In the genomic region with DNA sequence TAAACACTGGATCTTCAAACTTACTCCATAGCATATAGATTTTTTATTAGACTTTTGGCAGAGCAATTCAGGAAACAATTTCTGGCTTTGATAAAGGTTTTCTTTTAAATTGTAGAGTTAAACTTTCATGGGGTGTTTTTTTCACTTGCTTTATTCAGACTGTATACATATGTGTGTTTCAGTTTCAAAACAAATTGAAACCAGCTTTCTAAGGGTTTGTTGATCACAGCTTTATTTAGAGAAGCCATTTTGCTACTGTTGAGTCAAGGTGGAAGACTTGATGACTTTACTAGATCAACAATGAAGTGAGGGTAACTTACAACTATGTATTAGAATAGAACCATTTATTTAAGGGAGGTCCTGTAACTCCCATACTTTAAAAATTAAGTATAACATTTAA, we compare ENCODE assay signal across 8 cellular contexts. TPM values are rescaled to one million over a fixed set of nuclear protein-coding genes. Genes with fewer than 3 reads are reported as not detected.
DNase-seq lines count a peak whose midpoint lies in the region; ATAC-seq, FAIRE-seq and TF ChIP-seq lines count a peak whose summit lies in the region.

No MANE protein-coding gene starts in this region.

- no peak overlapping the region for H3K56ac ChIP-seq in H1 (replicated peaks; ENCODE audit: insufficient read length, low read depth, low read length)

- CTCF ChIA-PET in H1 (lab: Charles Lee; ENCODE audit: partially characterized antibody): interaction anchor here (0.7 to 1.3 kb wide), 5 partner anchors 9 to 194 kb away, joined by 3 to 7 read pairs (median 4); no protein-coding TSS in a partner anchor

- no peak overlapping the region for H3K18ac ChIP-seq in H1 (ENCODE audit: extremely low read depth, low read length)

- no peak overlapping the region for H2BK5ac ChIP-seq in H1 (ENCODE audit: low read depth, low read length)

- TF ChIP-seq RAD21 in H1 (IDR thresholded peaks at IDR 0.05 in 1 of 2, conservative IDR thresholded peaks at IDR 0.05 in 1 of 2; ENCODE audit: low read depth in 2 of 2, low read length in 2 of 2): no peak

- DNase-seq in GM12865 (ENCODE audit: low read depth) (peak; percentile 67), H1 (ENCODE audit: low read depth in 1 of 2, low spot score in 2 of 2) (no peak), SKM-1 treated with dmso at 0.1 percent for 144 hours (lab: John Stamatoyannopoulos, UW; ENCODE audit: unreplicated experiment) (no peak), caudate nucleus (lab: John Stamatoyannopoulos, UW) (no peak), Kasumi-1 (lab: John Stamatoyannopoulos, UW) (no peak), RCC 7860 (ENCODE audit: low spot score) (no peak)

- TF ChIP-seq EP300 in H1 (IDR thresholded peaks at IDR 0.05; ENCODE audit: borderline replicate concordance in 1 of 2, low read depth in 2 of 2, low read length in 2 of 2): no peak

- peaks cover 6 to 88% of the 10 kb centered on the region in 2 experiments; a peak in 3 of 4 replicates for H3K79me2 ChIP-seq in H1 (ENCODE audit: control insufficient read depth in 1 of 2, insufficient read depth in 2 of 2, low read length in 2 of 2)

- no peak overlapping the region for H3K23ac ChIP-seq in H1 (ENCODE audit: insufficient read length)

- no peak overlapping the region for H2AK5ac ChIP-seq in H1 (ENCODE audit: low read depth, low read length)

- H3K23me2 ChIP-seq in H1 (ENCODE audit: low read depth, low read length): peaks cover 8% of the 10 kb centered on the region; the same call in 1 of the 2 replicates

- peak overlapping the region; percentile 85 to 86; a peak in 2 of 4 replicates for H3K4me2 ChIP-seq in H1 (ENCODE audit: insufficient read depth in 1 of 2, low read depth in 2 of 2, low read length in 2 of 2)

- no peak overlapping the region for H2BK120ac ChIP-seq in H1 (replicated peaks; ENCODE audit: low read depth, low read length)

- no peak overlapping the region for H4K5ac ChIP-seq in H1 (ENCODE audit: insufficient read length, low read depth, low read length)

- no peak overlapping the region for H3K9ac ChIP-seq in H1 (replicated peaks in 1 of 4; ENCODE audit: extremely low read depth in 1 of 4, low read depth in 3 of 4, low read length in 3 of 4)

- H3K4me3 ChIP-seq in GM12865 (ENCODE audit: low read depth, low read length): peak overlapping the region; percentile 71
- peak overlapping the region in 1 of 4 experiments; percentile 87; a peak in 2 of 8 replicates for H3K4me3 ChIP-seq in H1 (ENCODE audit: extremely low read depth in 1 of 4, insufficient read depth in 2 of 4, low read depth in 3 of 4, low read length in 4 of 4)

- no peak for FAIRE-seq in H1 (lab: Jason Lieb, UNC)
- no peak for FAIRE-seq in RCC 7860 (lab: Jason Lieb, UNC)

- no peak overlapping the region for H2AFZ ChIP-seq in H1 (ENCODE audit: low read length)

- H3K4ac ChIP-seq in H1 (replicated peaks; ENCODE audit: insufficient read length, low read depth, low read length): no peak overlapping the region

- H3K14ac ChIP-seq in H1 (ENCODE audit: insufficient read length): no peak overlapping the region

- H3K4me1 ChIP-seq in H1 (replicated peaks in 1 of 4; ENCODE audit: control insufficient read depth in 3 of 4, insufficient read depth in 4 of 4, low read length in 3 of 4): peaks cover 3 to 18% (median 10%) of the 10 kb centered on the region in 4 experiments; a peak in 5 of 7 replicates

- TF ChIP-seq CTCF in GM12865 (IDR thresholded peaks at IDR 0.05; ENCODE audit: insufficient read depth, low read depth, low read length, missing control alignments): no peak
- TF ChIP-seq CTCF in H1 (IDR thresholded peaks at IDR 0.05; ENCODE audit: control extremely low read depth in 1 of 3, insufficient read depth in 1 of 3, low read depth in 1 of 3, low read length in 3 of 3): no peak

- H2BK15ac ChIP-seq in H1 (ENCODE audit: low read length): no peak overlapping the region

- H2BK20ac ChIP-seq in H1 (ENCODE audit: low read length): no peak overlapping the region

- H4K20me1 ChIP-seq in H1 (replicated peaks in 1 of 2; ENCODE audit: control insufficient read depth in 1 of 2, insufficient read depth in 2 of 2, low read length in 2 of 2): peaks cover 0 to 6% of the 10 kb centered on the region in 2 experiments

- no peak overlapping the region for H4K91ac ChIP-seq in H1 (replicated peaks; ENCODE audit: insufficient read length, low read length)

- H2BK12ac ChIP-seq in H1 (ENCODE audit: low read depth, low read length): no peak overlapping the region

- H3K36me3 ChIP-seq in H1 (ENCODE audit: control insufficient read depth in 2 of 4, insufficient read depth in 4 of 4, low read length in 3 of 4): peaks cover 0 to 16% (median 2%) of the 10 kb centered on the region in 4 experiments; a peak in 4 of 8 replicates

- no peak for TF ChIP-seq POLR2A in H1 (IDR thresholded peaks at IDR 0.05; ENCODE audit: control extremely low read depth in 1 of 2, low read depth in 2 of 2, low read length in 2 of 2)

- ATAC-seq in GM21360 (IDR thresholded peaks at IDR 0.05; ENCODE audit: unreplicated experiment): peak; percentile 39
- ATAC-seq in HG03432 (IDR thresholded peaks at IDR 0.05; ENCODE audit: unreplicated experiment): peak; percentile 46

- POLR2A ChIA-PET in H1 (lab: Charles Lee; ENCODE audit: partially characterized antibody): interaction anchor here (0.6 to 4.9 kb wide), 13 partner anchors 8 to 289 kb away, joined by 3 to 69 read pairs (median 5); a partner anchor contains a TSS

- H3K9me3 ChIP-seq in H1 (ENCODE audit: insufficient read depth in 2 of 2, low read depth in 1 of 2, low read length in 1 of 2): no peaks in the 10 kb centered on the region

- H4K8ac ChIP-seq in H1 (ENCODE audit: extremely low read depth, insufficient read depth, low read length): no peak overlapping the region

- H3K79me1 ChIP-seq in H1 (ENCODE audit: low read depth, low read length): 0 out of 2 replicates have a peak, but pooled peaks cover 2% of the 10 kb centered on the region

- no peak overlapping the region for H3K27ac ChIP-seq in H1 (ENCODE audit: low read depth, low read length)
- H3K27ac ChIP-seq in caudate nucleus (ENCODE audit: low read depth, low read length): no peak overlapping the region

- H3K27me3 ChIP-seq in H1 (replicated peaks in 1 of 4; ENCODE audit: control insufficient read depth in 3 of 4, extremely low read depth in 1 of 4, insufficient read depth in 3 of 4, low read length in 3 of 4): no peaks in the 10 kb centered on the region

TF ChIP-seq in H1, 55 proteins besides CTCF, POLR2A, EP300 and RAD21:
- TF ChIP-seq, protein P1, sequence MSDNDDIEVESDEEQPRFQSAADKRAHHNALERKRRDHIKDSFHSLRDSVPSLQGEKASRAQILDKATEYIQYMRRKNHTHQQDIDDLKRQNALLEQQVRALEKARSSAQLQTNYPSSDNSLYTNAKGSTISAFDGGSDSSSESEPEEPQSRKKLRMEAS (IDR thresholded peaks at IDR 0.05): no peak
- TF ChIP-seq JUND (IDR thresholded peaks at IDR 0.05; ENCODE audit: low read length) (no peak), EGR1 (IDR thresholded peaks at IDR 0.05; ENCODE audit: borderline replicate concordance, low read depth, low read length) (no peak), POLR2AphosphoS5 (IDR thresholded peaks at IDR 0.05; ENCODE audit: low read depth, low read length) (no peak), NRF1 (IDR thresholded peaks at IDR 0.05; ENCODE audit: low read depth, low read length) (no peak), SUZ12 (IDR thresholded peaks at IDR 0.05; ENCODE audit: low read length) (no peak), BRCA1 (IDR thresholded peaks at IDR 0.05; ENCODE audit: low read depth, low read length) (no peak)

RNA-seq across cellular contexts. Expression of a gene that starts 6.2 kb away (rescaled TPM):
- total RNA-seq in H1 (2021; fragmentation: NEBNext Ultra II Directional; extraction: Animal tissue kit (Norgen Biotek cat#: 25700)): 130 and 141 TPM in 2 replicates
- 56.8 and 109 TPM in 2 replicates for polyA plus RNA-seq in H1 (2011; rRNA removed)
- 109 TPM for polyA plus RNA-seq in H1 (2011; cell fraction: cytosol; rRNA removed)
- polyA plus RNA-seq in H1 (2011; cell fraction: nucleus; rRNA removed): 50.2 TPM
- polyA plus RNA-seq in H1 (2012, experiment 1 of 2): 99.3 to 185 TPM (median 114 TPM) in 4 replicates
- 26.5 TPM for polyA plus RNA-seq in H1 (2012, experiment 2 of 2)
- 152 TPM for polyA plus RNA-seq in H1 (2013, experiment 1 of 2)
- 161 TPM for polyA plus RNA-seq in H1 (2013, experiment 2 of 2)
- polyA minus RNA-seq in H1 (2011; rRNA and poly(A)+ RNA removed): 62.1 and 106 TPM in 2 replicates
- 82.1 TPM for polyA minus RNA-seq in H1 (2011; cell fraction: cytosol; rRNA and poly(A)+ RNA removed)
- polyA minus RNA-seq in H1 (2011; cell fraction: nucleus; rRNA and poly(A)+ RNA removed): 70.1 TPM
